Comparison of ENCODE assay signal across 8 cellular contexts in the genomic region with DNA sequence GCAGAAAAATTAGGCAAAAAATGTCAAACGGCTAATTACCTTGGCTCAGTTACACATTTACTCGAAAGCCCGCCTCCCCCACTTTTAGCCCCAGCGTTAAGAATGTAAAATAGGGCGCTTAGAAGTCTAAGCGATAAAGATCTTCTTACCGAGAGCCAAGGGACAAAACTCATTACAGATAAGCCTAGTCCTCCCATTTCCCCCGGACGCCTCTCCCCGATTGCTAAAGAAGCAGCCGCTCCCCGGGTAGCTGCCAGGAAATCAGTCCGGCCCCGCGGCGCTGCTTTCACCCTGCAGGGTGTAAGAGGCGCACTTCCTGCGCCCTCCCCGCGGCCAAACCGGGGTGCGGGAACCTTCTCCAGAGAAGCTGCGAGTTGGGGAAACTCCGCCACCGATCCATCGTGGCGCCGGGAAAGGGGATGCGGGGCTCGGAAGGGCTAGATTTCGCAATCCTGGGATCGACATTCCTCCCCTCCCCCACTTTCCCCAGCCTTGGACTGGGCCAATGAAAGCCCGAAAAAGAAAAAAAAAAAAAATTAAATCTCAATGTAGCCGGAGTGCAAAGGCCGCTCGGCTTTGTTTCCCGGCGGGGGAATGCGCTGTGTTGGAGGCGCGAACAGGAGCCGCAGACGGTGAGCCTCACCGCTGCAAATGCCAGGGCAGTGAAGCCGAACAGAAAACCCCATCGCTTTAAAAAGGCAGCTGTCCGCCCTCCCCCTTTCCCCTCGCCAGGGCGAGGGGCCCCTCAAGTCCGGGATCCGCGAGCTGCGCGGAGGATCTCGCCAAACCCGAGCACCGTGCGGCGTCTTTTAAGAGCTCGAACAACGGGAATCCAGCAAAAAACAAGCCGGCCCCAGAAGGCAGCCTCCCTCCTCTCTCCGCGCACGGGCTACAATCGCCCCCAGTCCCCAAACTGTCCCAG. TPM values are rescaled to one million over a fixed set of nuclear protein-coding genes. Genes with fewer than 3 reads are reported as not detected.
DNase-seq lines count a peak whose midpoint lies in the region; ATAC-seq and TF ChIP-seq lines count a peak whose summit lies in the region.

No MANE protein-coding gene starts in this region.

- H3K27ac ChIP-seq in thyroid gland, result peak overlapping the region; percentile 95 to 98 (median 97)

- peak; percentile 30 to 43 for TF ChIP-seq POLR2A in thyroid gland (IDR thresholded peaks at IDR 0.05)

- intact Hi-C loops in thyroid gland (cut with DNase I), result loop anchor here (5.0 to 10.0 kb wide), 2 partner anchors 284 to 627 kb away; no protein-coding TSS in a partner anchor

- H3K27me3 ChIP-seq in MG63, result no peaks in the 10 kb centered on the region; the same call in 1 of the 2 replicates
- H3K27me3 ChIP-seq in thyroid gland, result no peaks in the 10 kb centered on the region

- H3K4me1 ChIP-seq in thyroid gland, result peaks cover 13 to 16% of the 10 kb centered on the region in 2 donors

- H3K36me3 ChIP-seq in MG63 (no peaks in the 10 kb centered on the region), thyroid gland (no peaks in the 10 kb centered on the region)

- peak overlapping the region; percentile 64 for H3K4me3 ChIP-seq in MG63
- H3K4me3 ChIP-seq in thyroid gland (replicated peaks in 1 of 3), result peak overlapping the region; percentile 80

- ATAC-seq in GM21526 (IDR thresholded peaks at IDR 0.05; ENCODE audit: low FRiP score, unreplicated experiment) (peak; percentile 43), HG03039 (IDR thresholded peaks at IDR 0.05; ENCODE audit: unreplicated experiment) (no peak)

- TF ChIP-seq CTCF in thyroid gland (IDR thresholded peaks at IDR 0.05), result peak in 2 of 6 experiments; percentile 25 to 32

- WGBS in thyroid gland, 2 donors, result 0 to 1% methylated on average over 58 to 61 of the region's 66 CpGs

- DNase-seq in ELF-1 (ENCODE audit: low read depth, low spot score) (peak; percentile 94), MG63 (peak; percentile 70), SW480 (ENCODE audit: low spot score) (peak; percentile 80), epidermal melanocyte (ENCODE audit: insufficient read length, low spot score) (peak; percentile 78), mesenteric fat pad (ENCODE audit: low spot score) (peak; percentile 92), thyroid gland (peak; percentile 79 to 81)

- H3K9me3 ChIP-seq in MG63, result no peaks in the 10 kb centered on the region
- no peaks in the 10 kb centered on the region for H3K9me3 ChIP-seq in thyroid gland

RNA-seq across cellular contexts. Expression of a gene that starts 0.7 kb away (rescaled TPM):
- 3.1 and 6.1 TPM in 2 replicates for total RNA-seq in MG63 (2014; rRNA removed; shearing (Covaris generic); ENCODE audit: low replicate concordance)
- total RNA-seq in mesenteric fat pad (124 TPM), thyroid gland (100 to 1,000 TPM in 2 of 4 donors, 10 to 100 TPM in 2; 81.6 to 207 (median 132) TPM)

Comparison
In these comparisons a context has a peak if more than half of its experiments do, and no peak if none do; other contexts are left out.
1. RNA of a gene that starts 0.7 kb away (total RNA-seq): 81.6 to 207 TPM in thyroid gland and 124 TPM in mesenteric fat pad (single experiment); 3.1 to 6.1 TPM in MG63; every median in the first group is over 10 times any median in the second.
2. Peak in every context shown above with its lines, with median percentiles within 50 percentile points of each other: DNase-seq.